Comparison of ENCODE assay signal across 8 cellular contexts in genomic region chr6:146857960-146858308, GRCh38.
DNase-seq lines count a peak whose midpoint lies in the region; ATAC-seq and TF ChIP-seq lines count a peak whose summit lies in the region.

No MANE protein-coding gene starts in this region.

- H3K4me2 ChIP-seq in OCI-LY3 (ENCODE audit: low read length): peak overlapping the region; percentile 94

- TF ChIP-seq CTCF in OCI-LY3 (IDR thresholded peaks at IDR 0.05; ENCODE audit: low read depth, low read length) (no peak), esophagus squamous epithelium (IDR thresholded peaks at IDR 0.05) (no peak), ovary (IDR thresholded peaks at IDR 0.05) (no peak), GM10248 (IDR thresholded peaks at IDR 0.05; ENCODE audit: control extremely low read depth, extremely low read depth, low read depth, missing control alignments) (no peak)

- H3K9ac ChIP-seq in OCI-LY3 (ENCODE audit: low read length): peak overlapping the region; percentile 62

- peak; percentile 6 for ATAC-seq in GM18517 (IDR thresholded peaks at IDR 0.05; ENCODE audit: unreplicated experiment)
- ATAC-seq in HG02610 (IDR thresholded peaks at IDR 0.05; ENCODE audit: unreplicated experiment): peak; percentile 10

- no peaks in the 10 kb centered on the region for H3K79me2 ChIP-seq in OCI-LY3 (ENCODE audit: low read length)

- no peak overlapping the region for H3K27ac ChIP-seq in OCI-LY3 (ENCODE audit: low read length)
- H3K27ac ChIP-seq in esophagus squamous epithelium: peak overlapping the region; percentile 13 to 70 (median 28)
- H3K27ac ChIP-seq in ovary: peak overlapping the region; percentile 69 to 83

- POLR2A ChIA-PET in GM10248 (lab: Yijun Ruan, JAX): no interaction called here

- DNase-seq in esophagus squamous epithelium (lab: John Stamatoyannopoulos, UW): no peak
- no peak for DNase-seq in ovary
- no peak for DNase-seq in GM10248 (ENCODE audit: extremely low spot score)
- no peak for DNase-seq in COLO668 (lab: John Stamatoyannopoulos, UW; ENCODE audit: unreplicated experiment)
- DNase-seq in NCI-H2107 treated with DMSO at 0.1 percent for 48 hours (lab: John Stamatoyannopoulos, UW; ENCODE audit: unreplicated experiment): no peak

- H3K36me3 ChIP-seq in OCI-LY3 (replicated peaks; ENCODE audit: low read depth, low read length) (no peaks in the 10 kb centered on the region), esophagus squamous epithelium (no peaks in the 10 kb centered on the region), ovary (no peaks in the 10 kb centered on the region)

- H3K9me3 ChIP-seq in OCI-LY3 (ENCODE audit: insufficient read depth, low read length) (no peaks in the 10 kb centered on the region), esophagus squamous epithelium (no peaks in the 10 kb centered on the region), ovary (no peaks in the 10 kb centered on the region)

- WGBS in esophagus squamous epithelium, 2 donors: 65 to 67% methylated on average over 4 of the region's 4 CpGs
- WGBS in ovary, 3 donors: 18 to 42% (median 27%) methylated on average over 4 of the region's 4 CpGs

- H3K4me1 ChIP-seq in OCI-LY3 (ENCODE audit: low read length): peaks cover 4% of the 10 kb centered on the region; the same call in 1 of the 2 replicates
- H3K4me1 ChIP-seq in esophagus squamous epithelium: peaks cover 0 to 12% (median 3%) of the 10 kb centered on the region in 3 donors
- no peaks in the 10 kb centered on the region for H3K4me1 ChIP-seq in ovary (ENCODE audit: insufficient read depth)

- peak overlapping the region; percentile 92 for H3K4me3 ChIP-seq in OCI-LY3 (ENCODE audit: low read length)
- H3K4me3 ChIP-seq in esophagus squamous epithelium: peak overlapping the region in 3 of 4 donors; percentile 26 to 54 (median 32)
- H3K4me3 ChIP-seq in ovary: peak overlapping the region; percentile 36

- TF ChIP-seq POLR2A in esophagus squamous epithelium (IDR thresholded peaks at IDR 0.05) (no peak), ovary (IDR thresholded peaks at IDR 0.05) (no peak)

- H3K27me3 ChIP-seq in OCI-LY3 (ENCODE audit: low read depth, low read length) (no peaks in the 10 kb centered on the region), esophagus squamous epithelium (no peaks in the 10 kb centered on the region), ovary (no peaks in the 10 kb centered on the region)

- H2AFZ ChIP-seq in OCI-LY3 (ENCODE audit: low read depth, low read length): peak overlapping the region; percentile 100

- H4K20me1 ChIP-seq in OCI-LY3 (ENCODE audit: insufficient read depth, low read length): no peaks in the 10 kb centered on the region

- CTCF ChIA-PET in GM10248 (lab: Yijun Ruan, JAX): interaction anchor here (0.7 to 1.8 kb wide), 5 partner anchors 8 to 527 kb away, joined by 3 to 6 read pairs (median 3); no protein-coding TSS in a partner anchor

- intact Hi-C loops in esophagus squamous epithelium (cut with DNase I): loop anchor here (5.0 kb wide), 1 partner anchor 424 kb away; no protein-coding TSS in a partner anchor
- intact Hi-C loops in ovary (cut with DNase I): loop anchor here in 2 of 4 donors (10.0 kb wide), 1 partner anchor 427 kb away; no protein-coding TSS in a partner anchor

- TF ChIP-seq EP300 in ovary (IDR thresholded peaks at IDR 0.05): no peak

Comparison
In these comparisons a context has a peak if more than half of its experiments do, and no peak if none do; other contexts are left out.
1. H3K4me3 ChIP-seq: peak in every context shown above with its lines; median percentile 92 in OCI-LY3; 36 in ovary; 32 in esophagus squamous epithelium.